27 cellular contexts compared by ENCODE assay signal in genomic region chr9:80792721-80793120, GRCh38.
"Had no signal": no experiment of that assay in that cellular context is flagged by ENCODE, and none has a peak within 500 bp of the region (broad histone marks: within the 10 kb centered on the region; RNA-seq: fewer than 3 reads in every experiment).

No MANE protein-coding gene starts in this region.

- H3K9me3 ChIP-seq: breast epithelium, SJSA1 had no signal

- H3K27me3 ChIP-seq: breast epithelium, SJSA1 had no signal

- H3K27ac ChIP-seq: breast epithelium, SJSA1 had no signal

- H3K4me1 ChIP-seq: SJSA1 had no signal

- H3K4me3 ChIP-seq: breast epithelium, SJSA1 had no signal

- H3K36me3 ChIP-seq: breast epithelium, SJSA1 had no signal

- ATAC-seq: activated CD8-positive, alpha-beta memory T cell treated with anti-CD3 and anti-CD28 coated beads, Interleukin-2, amount 10 ng/mL, durations not matched to agents 7 days and 5 days; Panc1; SK-N-SH treated with all-trans-retinoic acid at 6 μM for 48 hours had no signal

- DNase-seq: activated B cell treated with CpG ODN at 0.5 μM for 24 hours; activated CD4-positive, alpha-beta T cell treated with anti-CD3 and anti-CD28 coated beads for 1 hour; activated CD4-positive, alpha-beta T cell treated with anti-CD3 and anti-CD28 coated beads, Interleukin-2, amount 10 ng/mL, durations not matched to agents 24 days and 14 days; activated CD4-positive, alpha-beta T cell treated with anti-CD3 and anti-CD28 coated beads, Interleukin-2, amount 50 U/mL, for 48 hours; activated CD8-positive, alpha-beta memory T cell treated with anti-CD3 and anti-CD28 coated beads, Interleukin-2, amount 10 ng/mL, durations not matched to agents 7 days and 5 days; activated effector memory CD4-positive, alpha-beta T cell treated with Interleukin-2 at 50 U/mL for 16 hours; activated naive CD4-positive, alpha-beta T cell; activated T-cell treated with anti-CD3 and anti-CD28 coated beads, Interleukin-2, amount 50 U/mL, for 24 hours; aorta; central memory CD4-positive, alpha-beta T cell; MM.1S; NCI-H1105; NCI-H1436; NCI-H187 treated with DMSO at 0.1 percent for 48 hours; NCI-H2081 treated with DMSO at 0.1 percent for 48 hours; NCI-H226; NCI-H510A; NCI-H526 treated with DMSO at 0.1 percent for 48 hours; NCI-H82; OCI-M1; RPMI8226; SHP77; SW 1271 had no signal
